In the genomic region with DNA sequence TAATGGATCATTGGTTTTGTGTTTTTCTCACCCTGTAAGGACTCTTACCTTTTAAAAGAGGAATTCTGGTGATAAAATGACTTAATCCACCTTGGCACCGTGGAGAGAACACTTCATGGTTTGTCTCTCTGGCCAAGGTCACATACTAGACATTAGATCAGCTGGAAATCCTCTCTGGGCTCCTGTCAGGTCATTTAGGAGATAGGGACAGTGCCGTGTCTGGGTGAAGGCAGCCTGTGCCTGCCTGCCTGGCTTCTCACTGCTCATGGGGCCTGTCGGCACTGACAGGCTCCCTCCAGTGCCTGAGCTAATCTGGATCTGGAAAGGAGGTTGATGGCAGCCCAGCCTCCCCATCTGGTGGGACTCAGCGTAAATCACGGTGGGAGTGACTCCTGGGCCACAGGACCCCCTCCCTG, we compare ENCODE assay signal across 18 cellular contexts. TPM values are rescaled to one million over a fixed set of nuclear protein-coding genes. Genes with fewer than 3 reads are reported as not detected.
DNase-seq lines count a peak whose midpoint lies in the region; ATAC-seq and TF ChIP-seq lines count a peak whose summit lies in the region.
"Had no signal": no experiment of that assay in that cellular context is flagged by ENCODE, and none has a peak within 500 bp of the region (broad histone marks: within the 10 kb centered on the region; RNA-seq: fewer than 3 reads in every experiment).

No MANE protein-coding gene starts in this region.

- no peak for TF ChIP-seq CTCF in coronary artery (IDR thresholded peaks at IDR 0.05)
- TF ChIP-seq CTCF in smooth muscle cell (IDR thresholded peaks at IDR 0.05; ENCODE audit: borderline replicate concordance, insufficient read depth, poor library complexity, severe bottlenecking), result no peak
- TF ChIP-seq CTCF in Caco-2 (IDR thresholded peaks at IDR 0.05; ENCODE audit: insufficient read depth in 1 of 2, low read depth in 1 of 2, low read length in 1 of 2, severe bottlenecking in 1 of 2, unreplicated experiment in 1 of 2), result no peak

- CTCF ChIA-PET in Caco-2 (lab: Charles Lee), result no interaction called here

- no peak overlapping the region for H3K4me3 Mint-ChIP-seq in Caco-2 (ENCODE audit: unreplicated experiment)
- H3K4me3 Mint-ChIP-seq: activated CD4-positive, alpha-beta T cell treated with anti-CD3 and anti-CD28 coated beads for 36 hours; stimulated activated naive B cell treated with anti-CD40 and anti-IgM and Interleukin-4, amounts not matched to agents 10 μg/mL and 1 μg/mL and 100 μg/mL, for 72 hours had no signal

- no TSS peak for BruUV-seq in Caco-2 (replicated peaks; lab: Mats Ljungman, UMichigan)

- DNase-seq in NCI-H2227 (lab: John Stamatoyannopoulos, UW; ENCODE audit: unreplicated experiment) (peak; percentile 76), coronary artery (ENCODE audit: low spot score) (no peak), left kidney (ENCODE audit: low read depth, low spot score) (peak; percentile 44), smooth muscle cell (lab: John Stamatoyannopoulos, UW; ENCODE audit: unreplicated experiment) (no peak), Caco-2 (no peak), NCI-H2107 (lab: John Stamatoyannopoulos, UW) (no peak), AML-193 (lab: John Stamatoyannopoulos, UW) (no peak)
- DNase-seq: activated CD4-positive, alpha-beta T cell treated with anti-CD3 and anti-CD28 coated beads for 36 hours; activated T-cell treated with anti-CD3 and anti-CD28 coated beads for 4 hours; KG1; mucosa of descending colon; NCI-H1930; stimulated activated CD4-positive, alpha-beta T cell treated with anti-CD3 and anti-CD28 coated beads, Interleukin-4, amount 100 ng/mL, for 4 hours; stimulated activated naive B cell treated with anti-CD40 and anti-IgM and Interleukin-4, amounts not matched to agents 10 μg/mL and 1 μg/mL and 100 μg/mL, for 72 hours; T-helper 1 cell had no signal

- no peaks in the 10 kb centered on the region for H3K27me3 ChIP-seq in smooth muscle cell (ENCODE audit: low read depth)
- H3K27me3 ChIP-seq in Caco-2 (replicated peaks; ENCODE audit: control insufficient read depth, insufficient read depth, low read length), result no peaks in the 10 kb centered on the region
- H3K27me3 ChIP-seq: BLaER1 had no signal

- H3K9me3 ChIP-seq in smooth muscle cell (replicated peaks; ENCODE audit: low read depth) (no peaks in the 10 kb centered on the region), Caco-2 (no peaks in the 10 kb centered on the region)
- H3K9me3 ChIP-seq: BLaER1, mucosa of descending colon had no signal

- no peak overlapping the region for H3K27ac Mint-ChIP-seq in Caco-2 (ENCODE audit: unreplicated experiment)
- H3K27ac Mint-ChIP-seq: activated CD4-positive, alpha-beta T cell treated with anti-CD3 and anti-CD28 coated beads for 36 hours; stimulated activated naive B cell treated with anti-CD40 and anti-IgM and Interleukin-4, amounts not matched to agents 10 μg/mL and 1 μg/mL and 100 μg/mL, for 72 hours had no signal

- H3K27me3 Mint-ChIP-seq in Caco-2 (ENCODE audit: insufficient read depth, unreplicated experiment), result no peaks in the 10 kb centered on the region
- H3K27me3 Mint-ChIP-seq: activated CD4-positive, alpha-beta T cell treated with anti-CD3 and anti-CD28 coated beads for 36 hours; stimulated activated naive B cell treated with anti-CD40 and anti-IgM and Interleukin-4, amounts not matched to agents 10 μg/mL and 1 μg/mL and 100 μg/mL, for 72 hours had no signal

- peak overlapping the region; percentile 16 to 64 for H3K27ac ChIP-seq in coronary artery
- H3K27ac ChIP-seq in smooth muscle cell (ENCODE audit: low read depth), result no peak overlapping the region
- H3K27ac ChIP-seq: BLaER1 had no signal

- H2AFZ ChIP-seq in smooth muscle cell (ENCODE audit: low read depth), result peak overlapping the region; percentile 63

- POLR2A ChIA-PET in Caco-2 (lab: Charles Lee), result no interaction called here

- peaks cover 3% of the 10 kb centered on the region for H3K79me2 ChIP-seq in smooth muscle cell (ENCODE audit: low read depth)

- no peak overlapping the region for H3K4me2 ChIP-seq in smooth muscle cell
- H3K4me2 ChIP-seq: BLaER1 had no signal

- H3K9ac ChIP-seq in smooth muscle cell (ENCODE audit: low read depth), result no peak overlapping the region
- H3K9ac ChIP-seq: BLaER1 had no signal

- H3F3A ChIP-seq in smooth muscle cell (ENCODE audit: low read depth), result no peaks in the 10 kb centered on the region

- H3K36me3 ChIP-seq in smooth muscle cell (ENCODE audit: low read depth) (no peaks in the 10 kb centered on the region), Caco-2 (ENCODE audit: control insufficient read depth, insufficient read depth, low read length) (no peaks in the 10 kb centered on the region)
- H3K36me3 ChIP-seq: BLaER1 had no signal

- H3K4me1 Mint-ChIP-seq in Caco-2 (ENCODE audit: low read depth, unreplicated experiment), result peaks cover 41% of the 10 kb centered on the region

- H3K4me3 ChIP-seq in coronary artery, result no peak overlapping the region
- no peak overlapping the region for H3K4me3 ChIP-seq in smooth muscle cell
- no peak overlapping the region for H3K4me3 ChIP-seq in Caco-2 (ENCODE audit: low read depth, low read length)
- H3K4me3 ChIP-seq: BLaER1, GM12878, mucosa of descending colon had no signal

- no peaks in the 10 kb centered on the region for H3K9me3 Mint-ChIP-seq in Caco-2 (ENCODE audit: unreplicated experiment)
- H3K9me3 Mint-ChIP-seq: stimulated activated naive B cell treated with anti-CD40 and anti-IgM and Interleukin-4, amounts not matched to agents 10 μg/mL and 1 μg/mL and 100 μg/mL, for 72 hours had no signal

- no peaks in the 10 kb centered on the region for H4K20me1 ChIP-seq in smooth muscle cell (ENCODE audit: low read depth)
- H4K20me1 ChIP-seq: BLaER1 had no signal

- 25% methylated on average over 5 of the region's 5 CpGs for WGBS in smooth muscle cell (ENCODE audit: low lambda C conversion rate)

- intact Hi-C loops in Caco-2 (cut with micrococcal nuclease; ENCODE audit: unreplicated experiment), result no loop called here

- H3K36me3 Mint-ChIP-seq in Caco-2 (ENCODE audit: insufficient read depth, unreplicated experiment), result peaks cover 2% of the 10 kb centered on the region

- H3K4me1 ChIP-seq in smooth muscle cell (ENCODE audit: low read depth) (peaks cover 9% of the 10 kb centered on the region), Caco-2 (peaks cover 12% of the 10 kb centered on the region)

- ATAC-seq in GM21515 (IDR thresholded peaks at IDR 0.05; ENCODE audit: unreplicated experiment), result no peak
- ATAC-seq: activated CD4-positive, alpha-beta T cell treated with anti-CD3 and anti-CD28 coated beads for 36 hours; mucosa of descending colon; stimulated activated naive B cell treated with anti-CD40 and anti-IgM and Interleukin-4, amounts not matched to agents 10 μg/mL and 1 μg/mL and 100 μg/mL, for 72 hours had no signal

RNA-seq across cellular contexts. Expression of a gene that starts 5.7 kb away (rescaled TPM):
- total RNA-seq in smooth muscle cell (16.8 and 28.6 TPM in 2 replicates), Caco-2 (2022) (29.2 and 30.6 TPM in 2 replicates)
- polyA plus RNA-seq in smooth muscle cell, result 10.7 and 18.6 TPM in 2 replicates

Comparison
In these comparisons a context has a peak if more than half of its experiments do, and no peak if none do; other contexts are left out.
1. DNase-seq: peak in NCI-H2227 (single experiment) and left kidney (single experiment); none in coronary artery (single experiment), smooth muscle cell (single experiment), Caco-2 (0 of 2), NCI-H2107 (single experiment) and AML-193 (0 of 2).